ENCODE assay signal across 18 cellular contexts in genomic region chr21:33022828-33023573, GRCh38. TPM values are rescaled to one million over a fixed set of nuclear protein-coding genes. Genes with fewer than 3 reads are reported as not detected.
A peak's percentile ranks its signal among the peaks of the same experiment; 100 is the strongest.
DNase-seq lines count a peak whose midpoint lies in the region; ATAC-seq and TF ChIP-seq lines count a peak whose summit lies in the region.
"Had no signal": no experiment of that assay in that cellular context is flagged by ENCODE, and none has a peak within 500 bp of the region (broad histone marks: within the 10 kb centered on the region; RNA-seq: fewer than 3 reads in every experiment).

No MANE protein-coding gene starts in this region.

- no peak overlapping the region for H3K9ac ChIP-seq in SK-N-SH
- H3K9ac ChIP-seq in H9 (ENCODE audit: extremely low read depth, insufficient read length, low read length), result no peak overlapping the region
- no peak overlapping the region for H3K9ac ChIP-seq in neuronal stem cell (ENCODE audit: low read depth, low read length, poor library complexity)
- H3K9ac ChIP-seq: GM23248 had no signal

- no peak overlapping the region for H2AK5ac ChIP-seq in H9 (ENCODE audit: insufficient read length, low read length)
- no peak overlapping the region for H2AK5ac ChIP-seq in neuronal stem cell (ENCODE audit: low read depth, low read length)

- no peaks in the 10 kb centered on the region for H3K36me3 ChIP-seq in SK-N-SH (replicated peaks in 1 of 2; ENCODE audit: control insufficient read depth in 1 of 2, insufficient read depth in 2 of 2, low read length in 1 of 2)
- no peaks in the 10 kb centered on the region for H3K36me3 ChIP-seq in neuronal stem cell (replicated peaks in 1 of 2; ENCODE audit: control insufficient read depth in 2 of 2, insufficient read depth in 2 of 2, low read length in 2 of 2)
- H3K36me3 ChIP-seq in WERI-Rb-1, result no peaks in the 10 kb centered on the region
- H3K36me3 ChIP-seq: thyroid gland had no signal

- no peak overlapping the region for H3K4me2 ChIP-seq in SK-N-SH
- H3K4me2 ChIP-seq in H9 (ENCODE audit: insufficient read depth, insufficient read length, low read length), result peak overlapping the region; percentile 45
- H3K4me2 ChIP-seq in neuronal stem cell (ENCODE audit: insufficient read depth, low read length, poor library complexity, severe bottlenecking), result no peak overlapping the region

- no peak for TF ChIP-seq RAD21 in SK-N-SH (IDR thresholded peaks at IDR 0.05; ENCODE audit: low read length)

- CTCF ChIA-PET in SK-N-SH (lab: Yijun Ruan, JAX), result no interaction called here

- H3K4me3 ChIP-seq in SK-N-SH (ENCODE audit: low read depth in 2 of 2, low read length in 1 of 2) (no peak overlapping the region), neuronal stem cell (ENCODE audit: low read length in 2 of 2) (no peak overlapping the region), WERI-Rb-1 (ENCODE audit: low read depth, low read length) (no peak overlapping the region)
- H3K4me3 ChIP-seq: GM23248, K562, lung, thyroid gland had no signal

- H3K4me3 Mint-ChIP-seq in H9, result peak overlapping the region; percentile 46 to 71
- peak overlapping the region; percentile 31 to 61 for H3K4me3 Mint-ChIP-seq in effector memory CD8-positive, alpha-beta T cell

- POLR2A ChIA-PET in SK-N-SH (lab: Yijun Ruan, JAX), result no interaction called here

- no peak overlapping the region for H4K5ac ChIP-seq in H9 (ENCODE audit: insufficient read length, low read depth, low read length)

- TF ChIP-seq CTCF in SK-N-SH (IDR thresholded peaks at IDR 0.05), result no peak
- TF ChIP-seq CTCF in H9 (conservative IDR thresholded peaks at IDR 0.05), result no peak
- no peak for TF ChIP-seq CTCF in WERI-Rb-1 (IDR thresholded peaks at IDR 0.05; ENCODE audit: low read depth, low read length)

- H2BK15ac ChIP-seq in H9 (ENCODE audit: low read depth, low read length) (no peak overlapping the region), neuronal stem cell (ENCODE audit: low read length) (peak overlapping the region; percentile 14)

- peaks cover 29 to 58% of the 10 kb centered on the region in 2 experiments for H3K4me1 Mint-ChIP-seq in H9
- H3K4me1 Mint-ChIP-seq in effector memory CD8-positive, alpha-beta T cell (ENCODE audit: low read depth in 2 of 2), result peaks cover 38 to 49% of the 10 kb centered on the region in 2 donors

- H4K8ac ChIP-seq in H9 (replicated peaks; ENCODE audit: insufficient read length, low read depth, low read length) (no peak overlapping the region), neuronal stem cell (ENCODE audit: low read depth, low read length) (no peak overlapping the region)

- peaks cover 2 to 5% of the 10 kb centered on the region in 2 experiments; a peak in 3 of 5 replicates for H3K9me3 Mint-ChIP-seq in H9
- H3K9me3 Mint-ChIP-seq in effector memory CD8-positive, alpha-beta T cell, result no peaks in the 10 kb centered on the region
- H3K9me3 Mint-ChIP-seq: activated naive CD4-positive, alpha-beta T cell treated with anti-CD3 and anti-CD28 coated beads, Interleukin-2, amount 50 U/mL, for 72 hours had no signal

- H3F3A ChIP-seq in SK-N-SH (replicated peaks; ENCODE audit: insufficient read depth), result no peaks in the 10 kb centered on the region

- no peak overlapping the region for H2AFZ ChIP-seq in SK-N-SH (ENCODE audit: low read depth)
- H2AFZ ChIP-seq in H9 (ENCODE audit: low read length), result no peak overlapping the region
- H2AFZ ChIP-seq in neuronal stem cell (ENCODE audit: low read length), result no peak overlapping the region
- H2AFZ ChIP-seq: GM23248 had no signal

- H3K4me1 ChIP-seq in SK-N-SH (ENCODE audit: control insufficient read depth in 1 of 2, insufficient read depth in 2 of 2, low read depth in 1 of 2, low read length in 1 of 2) (no peaks in the 10 kb centered on the region), H9 (ENCODE audit: insufficient read depth, low read length) (no peaks in the 10 kb centered on the region), neuronal stem cell (ENCODE audit: control insufficient read depth in 2 of 2, insufficient read depth in 1 of 2, low read depth in 1 of 2, low read length in 2 of 2) (peaks cover 0 to 13% of the 10 kb centered on the region in 2 donors)

- H3T11ph ChIP-seq in H9 (ENCODE audit: low read length), result no peak overlapping the region

- no peak overlapping the region for H2BK120ac ChIP-seq in H9 (ENCODE audit: low read depth, low read length, poor library complexity, severe bottlenecking)
- H2BK120ac ChIP-seq in neuronal stem cell (ENCODE audit: low read depth, low read length), result no peak overlapping the region

- no peaks in the 10 kb centered on the region for H4K20me1 ChIP-seq in SK-N-SH (ENCODE audit: insufficient read depth)
- H4K20me1 ChIP-seq in H9 (ENCODE audit: control insufficient read depth, insufficient read depth, insufficient read length), result no peaks in the 10 kb centered on the region

- H3K56ac ChIP-seq in H9 (ENCODE audit: insufficient read length, low read depth, low read length), result no peak overlapping the region

- H3K23me2 ChIP-seq in H9 (ENCODE audit: insufficient read length, low read depth, low read length, poor library complexity, severe bottlenecking), result peaks cover 20% of the 10 kb centered on the region

- no peaks in the 10 kb centered on the region for H3K9me2 ChIP-seq in SK-N-SH

- no peak overlapping the region for H3K27ac Mint-ChIP-seq in H9
- H3K27ac Mint-ChIP-seq in effector memory CD8-positive, alpha-beta T cell, result no peak overlapping the region

- no peaks in the 10 kb centered on the region for H3K79me1 ChIP-seq in H9 (ENCODE audit: insufficient read depth, low read depth, low read length, poor library complexity, severe bottlenecking)
- H3K79me1 ChIP-seq in neuronal stem cell (ENCODE audit: low read depth, low read length), result no peaks in the 10 kb centered on the region

- WGBS in SK-N-SH (ENCODE audit: low lambda C conversion rate), result 2% methylated on average over 20 of the region's 52 CpGs
- WGBS in H9 (ENCODE audit: extremely low coverage, insufficient read length, low lambda C conversion rate), result no CpG with 5 or more reads among the region's 52 CpGs
- no CpG with 5 or more reads among the region's 52 CpGs for WGBS in neuronal stem cell (ENCODE audit: extremely low coverage in 2 of 2, insufficient read length in 2 of 2, insufficient replicate concordance in 1 of 2), 2 donors

- H3K4ac ChIP-seq in H9 (ENCODE audit: low read depth, low read length) (no peak overlapping the region), neuronal stem cell (ENCODE audit: low read length) (no peak overlapping the region)

- H3K14ac ChIP-seq in H9 (ENCODE audit: insufficient read depth, low read length) (no peak overlapping the region; the same call in 1 of the 2 replicates), neuronal stem cell (ENCODE audit: low read length) (peak overlapping the region; percentile 39)

- H3K23ac ChIP-seq in H9 (ENCODE audit: insufficient read length, low read depth, low read length), result no peak overlapping the region
- peak overlapping the region; percentile 5 for H3K23ac ChIP-seq in neuronal stem cell (ENCODE audit: low read depth, low read length, poor library complexity)

- no peak overlapping the region for H3K18ac ChIP-seq in H9 (ENCODE audit: insufficient read length, low read depth, low read length)
- peak overlapping the region; percentile 86 for H3K18ac ChIP-seq in neuronal stem cell (ENCODE audit: low read length)

- H3K27me3 Mint-ChIP-seq in H9 (ENCODE audit: low read depth), result peaks cover 97% of the 10 kb centered on the region
- H3K27me3 Mint-ChIP-seq in effector memory CD8-positive, alpha-beta T cell, result peaks cover 83 to 95% of the 10 kb centered on the region in 2 donors

- no peak for TF ChIP-seq EP300 in SK-N-SH (IDR thresholded peaks at IDR 0.05; ENCODE audit: borderline replicate concordance in 1 of 2, low read depth in 1 of 2, low read length in 1 of 2)

- no peak for ATAC-seq in SK-N-SH treated with all-trans-retinoic acid at 6 μM for 48 hours
- no peak for ATAC-seq in effector memory CD8-positive, alpha-beta T cell (replicated peaks)
- ATAC-seq: activated naive CD4-positive, alpha-beta T cell treated with anti-CD3 and anti-CD28 coated beads, Interleukin-2, amount 50 U/mL, for 72 hours; K562 had no signal

- no peaks in the 10 kb centered on the region for H3K79me2 ChIP-seq in SK-N-SH (ENCODE audit: insufficient read depth)
- no peaks in the 10 kb centered on the region for H3K79me2 ChIP-seq in H9 (ENCODE audit: insufficient read depth, low read length)

- H2BK12ac ChIP-seq in H9 (ENCODE audit: insufficient read length, low read depth, low read length), result no peak overlapping the region
- peak overlapping the region; percentile 18 for H2BK12ac ChIP-seq in neuronal stem cell (ENCODE audit: low read length)

- H4K91ac ChIP-seq in H9 (ENCODE audit: insufficient read length, low read depth, low read length) (no peak overlapping the region), neuronal stem cell (ENCODE audit: low read depth, low read length, poor library complexity) (no peak overlapping the region)

- DNase-seq in SK-N-SH, result peak; percentile 28
- DNase-seq in H9, result peak; percentile 50
- no peak for DNase-seq in effector memory CD8-positive, alpha-beta T cell
- no peak for DNase-seq in neuronal stem cell (ENCODE audit: low spot score)
- no peak for DNase-seq in WERI-Rb-1
- no peak for DNase-seq in GM03348 (ENCODE audit: low spot score)
- no peak for DNase-seq in stimulated activated naive CD4-positive, alpha-beta T cell treated with Interleukin-2 at 50 U/mL for 16 hours (lab: John Stamatoyannopoulos, UW)
- DNase-seq: dermis blood vessel endothelial cell, GM23248, NCI-H2227 treated with DMSO at 0.1 percent for 48 hours, thyroid gland had no signal

- no peaks in the 10 kb centered on the region for H3K9me3 ChIP-seq in SK-N-SH
- H3K9me3 ChIP-seq in H9 (ENCODE audit: control insufficient read depth, low read depth, low read length), result no peaks in the 10 kb centered on the region
- peaks cover 3 to 9% of the 10 kb centered on the region in 2 donors for H3K9me3 ChIP-seq in neuronal stem cell (replicated peaks in 1 of 2; ENCODE audit: control insufficient read depth in 2 of 2, insufficient read depth in 1 of 2, low read depth in 1 of 2, low read length in 2 of 2)
- no peaks in the 10 kb centered on the region for H3K9me3 ChIP-seq in WERI-Rb-1 (ENCODE audit: severe bottlenecking)
- H3K9me3 ChIP-seq: thyroid gland had no signal

- H3K27ac ChIP-seq in SK-N-SH (ENCODE audit: low read depth in 2 of 2, low read length in 1 of 2), result no peak overlapping the region
- no peak overlapping the region for H3K27ac ChIP-seq in H9 (ENCODE audit: insufficient read length, low read depth, low read length)
- no peak overlapping the region for H3K27ac ChIP-seq in neuronal stem cell (replicated peaks; ENCODE audit: low read length)
- no peak overlapping the region for H3K27ac ChIP-seq in WERI-Rb-1
- H3K27ac ChIP-seq: GM23248, thyroid gland had no signal

- H3K36me3 Mint-ChIP-seq in H9 (ENCODE audit: insufficient read depth in 1 of 3, low read depth in 3 of 3), result no peaks in the 10 kb centered on the region; a peak in 2 of 7 replicates
- H3K36me3 Mint-ChIP-seq in effector memory CD8-positive, alpha-beta T cell (ENCODE audit: insufficient read depth), result peaks cover 22% of the 10 kb centered on the region

- H2BK5ac ChIP-seq in H9 (ENCODE audit: insufficient read length, low read length) (no peak overlapping the region), neuronal stem cell (ENCODE audit: low read length) (peak overlapping the region; percentile 20)

- no peak overlapping the region for H2BK20ac ChIP-seq in H9 (ENCODE audit: low read depth, low read length, poor library complexity, severe bottlenecking)

- H3K27me3 ChIP-seq in SK-N-SH (ENCODE audit: insufficient read depth), result peaks cover 95% of the 10 kb centered on the region
- peaks cover 89% of the 10 kb centered on the region for H3K27me3 ChIP-seq in H9 (ENCODE audit: insufficient read depth, low read length)
- peaks cover 64 to 99% (median 98%) of the 10 kb centered on the region in 3 experiments for H3K27me3 ChIP-seq in neuronal stem cell (ENCODE audit: control insufficient read depth in 3 of 3, insufficient read depth in 3 of 3, low read depth in 1 of 3, low read length in 3 of 3)
- H3K27me3 ChIP-seq in WERI-Rb-1 (ENCODE audit: insufficient read depth, low read depth, severe bottlenecking), result peaks cover 47% of the 10 kb centered on the region

RNA-seq across cellular contexts. Expression of gene OLIG2, which starts 2.7 kb away (rescaled TPM):
- not detected in 2 replicates for polyA plus RNA-seq in SK-N-SH (2012; rRNA removed)
- not detected in 2 replicates for polyA plus RNA-seq in SK-N-SH (2012; cell fraction: cytosol; rRNA removed)
- polyA plus RNA-seq in SK-N-SH (2012; cell fraction: nucleus; rRNA removed), result not detected in 2 replicates
- 1.4 and 2.0 TPM in 2 replicates for total RNA-seq in H9 (2021)
- 0.70 TPM for polyA plus RNA-seq in neuronal stem cell (2013, experiment 1 of 2)
- polyA plus RNA-seq in neuronal stem cell (2013, experiment 2 of 2), result 0.61 TPM
- total RNA-seq: activated naive CD4-positive, alpha-beta T cell treated with anti-CD3 and anti-CD28 coated beads, Interleukin-2, amount 50 U/mL, for 72 hours; dermis blood vessel endothelial cell; GM23248; K562; pulmonary artery endothelial cell had no signal
- polyA plus RNA-seq: AG04450, GM23248, K562 had no signal

RNA-seq across cellular contexts. Expression of gene OLIG1, which starts 46.9 kb away (rescaled TPM):
- not detected in 2 replicates for polyA plus RNA-seq in SK-N-SH (2012; rRNA removed)
- polyA plus RNA-seq in SK-N-SH (2012; cell fraction: cytosol; rRNA removed), result not detected in 2 replicates
- polyA plus RNA-seq in SK-N-SH (2012; cell fraction: nucleus; rRNA removed), result not detected in 2 replicates
- total RNA-seq in H9 (2021), result 0.31 and 0.33 TPM in 2 replicates
- polyA plus RNA-seq in neuronal stem cell (2013, experiment 1 of 2), result 0.11 TPM
- polyA plus RNA-seq in neuronal stem cell (2013, experiment 2 of 2), result not detected
- total RNA-seq: dermis blood vessel endothelial cell, GM23248, K562, pulmonary artery endothelial cell, RPMI7951, thyroid gland had no signal
- polyA plus RNA-seq: AG04450, GM23248, K562 had no signal

Comparison
In these comparisons a context has a peak if more than half of its experiments do, and no peak if none do; other contexts are left out.
1. DNase-seq: peak in SK-N-SH (single experiment) and H9 (single experiment); none in effector memory CD8-positive, alpha-beta T cell (0 of 3), neuronal stem cell (single experiment), WERI-Rb-1 (single experiment), GM03348 (single experiment) and stimulated activated naive CD4-positive, alpha-beta T cell treated with Interleukin-2 at 50 U/mL for 16 hours (single experiment).